ENCODE assay signal across 13 cellular contexts in genomic region chr7:3106353-3106752, GRCh38.
A peak's percentile ranks its signal among the peaks of the same experiment; 100 is the strongest.
DNase-seq lines count a peak whose midpoint lies in the region; ATAC-seq and TF ChIP-seq lines count a peak whose summit lies in the region.
"Had no signal": no experiment of that assay in that cellular context is flagged by ENCODE, and none has a peak within 500 bp of the region (broad histone marks: within the 10 kb centered on the region; RNA-seq: fewer than 3 reads in every experiment).

No MANE protein-coding gene starts in this region.

- H3F3A ChIP-seq in GM23338 (replicated peaks; ENCODE audit: low read depth) = no peaks in the 10 kb centered on the region

- H3K4me3 ChIP-seq in GM12865 (ENCODE audit: low read depth, low read length) = no peak overlapping the region
- H3K4me3 ChIP-seq in GM23338 = no peak overlapping the region
- H3K4me3 ChIP-seq: esophagus squamous epithelium had no signal

- H3K36me3 ChIP-seq in GM23338 (ENCODE audit: insufficient read depth) = no peaks in the 10 kb centered on the region
- H3K36me3 ChIP-seq: esophagus squamous epithelium had no signal

- H3K27me3 Mint-ChIP-seq in GM23338 (ENCODE audit: insufficient read depth, low read depth, poor library complexity) = peaks cover 8% of the 10 kb centered on the region
- no peaks in the 10 kb centered on the region for H3K27me3 Mint-ChIP-seq in activated T-cell treated with anti-CD3 and anti-CD28 coated beads, Interleukin-2, amount 50 U/mL, for 72 hours (ENCODE audit: low read depth)
- H3K27me3 Mint-ChIP-seq: CD4-positive, CD25-positive, alpha-beta regulatory T cell had no signal

- ATAC-seq in GM23338 = no peak
- ATAC-seq in activated T-cell treated with anti-CD3 and anti-CD28 coated beads, Interleukin-2, amount 50 U/mL, for 72 hours (replicated peaks in 1 of 2) = peak; percentile 89 to 92
- ATAC-seq in GM21360 (IDR thresholded peaks at IDR 0.05; ENCODE audit: unreplicated experiment) = no peak
- ATAC-seq in HG03342 (IDR thresholded peaks at IDR 0.05; ENCODE audit: unreplicated experiment) = no peak
- no peak for ATAC-seq in HG02678 (IDR thresholded peaks at IDR 0.05; ENCODE audit: unreplicated experiment)
- ATAC-seq: left cardiac atrium had no signal

- no peak overlapping the region for H3K4me2 ChIP-seq in GM23338

- peak overlapping the region; percentile 43; the same call in 1 of the 2 replicates for H2AFZ ChIP-seq in GM23338

- H3K27me3 ChIP-seq in GM23338 (ENCODE audit: insufficient read depth) = no peaks in the 10 kb centered on the region

- H3K9me2 ChIP-seq in GM23338 (ENCODE audit: insufficient read depth) = no peaks in the 10 kb centered on the region

- no peak overlapping the region for H3K27ac ChIP-seq in GM23338 (ENCODE audit: low read depth)
- H3K27ac ChIP-seq: esophagus squamous epithelium had no signal

- no peak overlapping the region for H3K4me3 Mint-ChIP-seq in GM23338
- peak overlapping the region; percentile 66 to 77 for H3K4me3 Mint-ChIP-seq in activated T-cell treated with anti-CD3 and anti-CD28 coated beads, Interleukin-2, amount 50 U/mL, for 72 hours
- H3K4me3 Mint-ChIP-seq: activated B cell treated with CpG ODN at 0.5 μM for 24 hours had no signal

- no peak overlapping the region for H3K27ac Mint-ChIP-seq in GM23338
- H3K27ac Mint-ChIP-seq in activated T-cell treated with anti-CD3 and anti-CD28 coated beads, Interleukin-2, amount 50 U/mL, for 72 hours = peak overlapping the region; percentile 92
- H3K27ac Mint-ChIP-seq: activated B cell treated with CpG ODN at 0.5 μM for 24 hours had no signal

- H3K4me1 Mint-ChIP-seq in GM23338 = 0 out of 3 replicates have a peak, but pooled peaks cover 3% of the 10 kb centered on the region
- H3K4me1 Mint-ChIP-seq in activated T-cell treated with anti-CD3 and anti-CD28 coated beads, Interleukin-2, amount 50 U/mL, for 72 hours (ENCODE audit: low read depth) = peaks cover 94% of the 10 kb centered on the region
- H3K4me1 Mint-ChIP-seq: activated B cell treated with CpG ODN at 0.5 μM for 24 hours had no signal

- no peak for TF ChIP-seq CTCF in GM12865 (IDR thresholded peaks at IDR 0.05; ENCODE audit: insufficient read depth, low read depth, low read length, missing control alignments)
- TF ChIP-seq CTCF in GM23338 (conservative IDR thresholded peaks at IDR 0.05; ENCODE audit: low read depth in 2 of 2) = no peak

- no peaks in the 10 kb centered on the region for H3K36me3 Mint-ChIP-seq in GM23338 (ENCODE audit: low read depth)
- peaks cover 15 to 22% of the 10 kb centered on the region in 2 donors for H3K36me3 Mint-ChIP-seq in activated T-cell treated with anti-CD3 and anti-CD28 coated beads, Interleukin-2, amount 50 U/mL, for 72 hours (ENCODE audit: insufficient read depth in 2 of 2)
- H3K36me3 Mint-ChIP-seq: CD4-positive, CD25-positive, alpha-beta regulatory T cell had no signal

- no peaks in the 10 kb centered on the region for H4K20me1 ChIP-seq in GM23338 (replicated peaks; ENCODE audit: insufficient read depth)

- no peaks in the 10 kb centered on the region for H3K79me2 ChIP-seq in GM23338 (replicated peaks; ENCODE audit: insufficient read depth)

- H3K4me1 ChIP-seq in GM23338 (ENCODE audit: insufficient read depth) = no peaks in the 10 kb centered on the region
- H3K4me1 ChIP-seq: esophagus squamous epithelium had no signal

- peaks cover 3% of the 10 kb centered on the region for H3K9me3 Mint-ChIP-seq in GM23338
- H3K9me3 Mint-ChIP-seq in activated T-cell treated with anti-CD3 and anti-CD28 coated beads, Interleukin-2, amount 50 U/mL, for 72 hours = peaks cover 2 to 4% of the 10 kb centered on the region in 2 donors

- peak; percentile 40 for DNase-seq in GM12865 (ENCODE audit: low read depth)
- DNase-seq in GM23338 (ENCODE audit: low spot score) = no peak
- DNase-seq in activated T-cell treated with anti-CD3 and anti-CD28 coated beads, Interleukin-2, amount 50 U/mL, for 72 hours = peak; percentile 77 to 80
- DNase-seq in stimulated activated CD4-positive, alpha-beta T cell treated with anti-CD3 and anti-CD28 coated beads, Interleukin-4, amount 100 ng/mL, for 24 hours = peak; percentile 43
- DNase-seq: activated B cell treated with CpG ODN at 0.5 μM for 24 hours; esophagus squamous epithelium; left cardiac atrium; NCI-H146; stimulated activated naive CD4-positive, alpha-beta T cell had no signal

TF ChIP-seq in GM23338, 12 proteins besides CTCF, POLR2A, EP300 and RAD21 (continues in another document):
- TF ChIP-seq EZH2phosphoT487 (IDR thresholded peaks at IDR 0.05; ENCODE audit: unreplicated experiment) = no peak
- TF ChIP-seq ZNF462 (CRISPR knock-in tag; IDR thresholded peaks at IDR 0.05) = no peak
- TF ChIP-seq ZNF114 (CRISPR knock-in tag; IDR thresholded peaks at IDR 0.05) = no peak
- TF ChIP-seq POLR2AphosphoS5 (IDR thresholded peaks at IDR 0.05; ENCODE audit: low read depth) = no peak
- no peak for TF ChIP-seq ETS1 (IDR thresholded peaks at IDR 0.05)
- TF ChIP-seq CREB1 (CRISPR knock-in tag; IDR thresholded peaks at IDR 0.05; ENCODE audit: low read depth) = no peak
- no peak for TF ChIP-seq JUNB (IDR thresholded peaks at IDR 0.05; ENCODE audit: unreplicated experiment)
- no peak for TF ChIP-seq EZH2 (IDR thresholded peaks at IDR 0.05; ENCODE audit: low read depth, unreplicated experiment)
- no peak for TF ChIP-seq STAT1 (IDR thresholded peaks at IDR 0.05; ENCODE audit: unreplicated experiment)

Comparison
In these comparisons a context has a peak if more than half of its experiments do, and no peak if none do; other contexts are left out.
1. ATAC-seq: peak in activated T-cell treated with anti-CD3 and anti-CD28 coated beads, Interleukin-2, amount 50 U/mL, for 72 hours (2 of 2); none in GM23338 (single experiment), GM21360 (single experiment), HG03342 (single experiment) and HG02678 (single experiment).